ENCODE assay signal across 27 cellular contexts in genomic region chr10:89082086-89082485, GRCh38.
"Had no signal": no experiment of that assay in that cellular context is flagged by ENCODE, and none has a peak within 500 bp of the region (broad histone marks: within the 10 kb centered on the region; RNA-seq: fewer than 3 reads in every experiment).

No MANE protein-coding gene starts in this region.

- H3K36me3 ChIP-seq: left lung, pancreas, prostate gland, stomach, thyroid gland, transverse colon, upper lobe of left lung, vagina had no signal

- H3K9me3 ChIP-seq: left lung, mucosa of descending colon, pancreas, prostate gland, stomach, testis, thyroid gland, transverse colon, upper lobe of left lung, vagina had no signal

- DNase-seq: hypothalamus; islet precursor cell; left lung; midbrain; mucosa of descending colon; naive thymus-derived CD4-positive, alpha-beta T cell; pancreas; posterior cingulate gyrus; retina; right cardiac atrium; stimulated activated CD4-positive, alpha-beta T cell treated with anti-CD3 and anti-CD28 coated beads, Interleukin-12 subunit alpha, Interleukin-12 subunit beta, amount 100 ng/mL, for 4 hours; stimulated activated CD4-positive, alpha-beta T cell treated with anti-CD3 and anti-CD28 coated beads, Interleukin-15, amount 100 ng/mL, for 24 hours; stimulated activated CD4-positive, alpha-beta T cell treated with anti-CD3 and anti-CD28 coated beads, Interleukin-2, amount 100 ng/mL, for 24 hours; stimulated activated CD4-positive, alpha-beta T cell treated with anti-CD3 and anti-CD28 coated beads, Interleukin-4, amount 100 ng/mL, for 1 hour; stimulated activated naive B cell treated with anti-CD40 and anti-IgM and Interleukin-4, amounts not matched to agents 10 μg/mL and 1 μg/mL and 100 μg/mL, for 72 hours; stimulated activated naive CD8-positive, alpha-beta T cell treated with anti-CD3 and anti-CD28 coated beads, Interleukin-15, Interleukin-2, amounts not matched to agents 100 U/mL and 50 U/mL, for 24 hours; stomach; testis; thyroid gland; transverse colon; upper lobe of left lung had no signal

- ATAC-seq: left lung; mucosa of descending colon; naive thymus-derived CD4-positive, alpha-beta T cell; natural killer cell treated with Interleukin-12 subunit alpha and Interleukin-12 subunit beta and Interleukin-15 and Interleukin-18, amount 100 ng/mL, for 72 hours; pancreas; right cardiac atrium; sciatic nerve; stimulated activated naive B cell treated with anti-CD40 and anti-IgM and Interleukin-4, amounts not matched to agents 10 μg/mL and 1 μg/mL and 100 μg/mL, for 72 hours; stimulated activated naive CD8-positive, alpha-beta T cell treated with anti-CD3 and anti-CD28 coated beads, Interleukin-15, Interleukin-2, amounts not matched to agents 100 U/mL and 50 U/mL, for 24 hours had no signal

- H3K27ac ChIP-seq: left lung, pancreas, prostate gland, skin epidermis, stomach, testis, thyroid gland, transverse colon, vagina had no signal

- H3K4me1 ChIP-seq: pancreas, prostate gland, stomach, testis, thyroid gland, vagina had no signal

- H3K4me3 ChIP-seq: left lung, lung, mucosa of descending colon, pancreas, prostate gland, skin epidermis, stomach, testis, thyroid gland, transverse colon, upper lobe of left lung, vagina had no signal

- H3K27me3 ChIP-seq: left lung, pancreas, stomach, testis, thyroid gland, transverse colon, upper lobe of left lung, vagina had no signal

- FAIRE-seq: pancreas had no signal
